ENCODE assay signal across 1 cellular context in genomic region chr17:72426948-72427760, GRCh38.
A peak's percentile ranks its signal among the peaks of the same experiment; 100 is the strongest.
TF ChIP-seq lines count a peak whose summit lies in the region.

No MANE protein-coding gene starts in this region.

TF ChIP-seq in HepG2, 621 proteins besides CTCF, POLR2A, EP300 and RAD21 (continued from another document):
- no peak for TF ChIP-seq HNF1A (IDR thresholded peaks at IDR 0.05; ENCODE audit: low read depth)
- no peak for TF ChIP-seq HNF1A (CRISPR knock-in tag; IDR thresholded peaks at IDR 0.05; ENCODE audit: borderline replicate concordance)
- no peak for TF ChIP-seq ZNF12 (CRISPR knock-in tag; IDR thresholded peaks at IDR 0.05)
- TF ChIP-seq SOX6 (IDR thresholded peaks at IDR 0.05): no peak
- 0 out of 2 replicates have a peak, but pooled peaks have one; percentile 19 for TF ChIP-seq SOX6 (CRISPR knock-in tag; IDR thresholded peaks at IDR 0.05)
- TF ChIP-seq ARID5B (CRISPR knock-in tag; IDR thresholded peaks at IDR 0.05): no peak
- TF ChIP-seq SRF (IDR thresholded peaks at IDR 0.05; ENCODE audit: low read depth, low read length): no peak
- no peak for TF ChIP-seq ZNF503 (CRISPR knock-in tag; IDR thresholded peaks at IDR 0.05)
- TF ChIP-seq ZNF253 (CRISPR knock-in tag; IDR thresholded peaks at IDR 0.05; ENCODE audit: borderline replicate concordance): no peak
- no peak for TF ChIP-seq ZNF512 (CRISPR knock-in tag; IDR thresholded peaks at IDR 0.05)
- TF ChIP-seq ZNF33A (CRISPR knock-in tag; IDR thresholded peaks at IDR 0.05; ENCODE audit: borderline replicate concordance): no peak
- peak; percentile 41; the same call in 1 of the 2 replicates for TF ChIP-seq NFAT5 (CRISPR knock-in tag; IDR thresholded peaks at IDR 0.05)
